Comparison of ENCODE assay signal across 17 cellular contexts in the genomic region with DNA sequence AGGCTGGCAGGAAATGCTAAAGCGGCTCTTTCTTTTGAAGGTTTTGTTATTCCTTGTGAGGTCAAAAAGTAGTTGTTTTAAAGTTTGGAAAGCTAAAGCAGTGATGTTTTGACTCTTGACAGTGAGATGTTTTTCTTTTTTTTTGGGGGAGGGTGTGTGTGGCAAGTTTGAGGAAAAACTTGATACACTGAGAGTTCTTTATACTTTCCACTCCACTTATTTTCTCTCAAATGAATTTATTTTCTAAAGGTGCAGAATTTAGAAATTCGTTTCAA. TPM values are rescaled to one million over a fixed set of nuclear protein-coding genes. Genes with fewer than 3 reads are reported as not detected.
DNase-seq lines count a peak whose midpoint lies in the region; ATAC-seq, FAIRE-seq and TF ChIP-seq lines count a peak whose summit lies in the region.
"Had no signal": no experiment of that assay in that cellular context is flagged by ENCODE, and none has a peak within 500 bp of the region (broad histone marks: within the 10 kb centered on the region; RNA-seq: fewer than 3 reads in every experiment).

No MANE protein-coding gene starts in this region.

- no peak for FAIRE-seq in keratinocyte (lab: Jason Lieb, UNC)
- FAIRE-seq: endometrium had no signal

- no peak for TF ChIP-seq POLR2A in stomach (IDR thresholded peaks at IDR 0.05)

- peaks cover 2% of the 10 kb centered on the region for H4K20me1 ChIP-seq in keratinocyte (ENCODE audit: control insufficient read depth, extremely low read depth, insufficient read depth, low read length)

- no peak overlapping the region for H3K4me2 ChIP-seq in keratinocyte (ENCODE audit: control insufficient read depth, extremely low read depth, insufficient read depth, low read depth, low read length)

- dilution Hi-C loops in keratinocyte (cut with MboI; ENCODE audit: extremely low pct_ligation_motif_present, low sequenced_read_pairs), result no loop called here

- TF ChIP-seq EP300 in stomach (IDR thresholded peaks at IDR 0.05), result no peak

- no peak overlapping the region for H2AFZ ChIP-seq in keratinocyte (ENCODE audit: control insufficient read depth, low read length)

- H3K27me3 ChIP-seq in ascending aorta (no peaks in the 10 kb centered on the region), keratinocyte (ENCODE audit: control insufficient read depth, extremely low read depth, insufficient read depth, low read length) (no peaks in the 10 kb centered on the region), stomach (peaks cover 0 to 7% (median 0%) of the 10 kb centered on the region in 3 donors)

- H3K9me3 ChIP-seq in ascending aorta (no peaks in the 10 kb centered on the region), keratinocyte (ENCODE audit: control insufficient read depth, low read depth, low read length) (no peaks in the 10 kb centered on the region), stomach (no peaks in the 10 kb centered on the region)

- TF ChIP-seq CTCF in HFFc6 (IDR thresholded peaks at IDR 0.05) (no peak), ascending aorta (IDR thresholded peaks at IDR 0.05) (no peak), keratinocyte (optimal IDR thresholded peaks at IDR 0.05 in 1 of 3, IDR thresholded peaks at IDR 0.05 in 1 of 3, conservative IDR thresholded peaks at IDR 0.05 in 1 of 3; ENCODE audit: extremely low read depth in 1 of 3, insufficient read depth in 2 of 3, low read length in 3 of 3) (no peak), stomach (IDR thresholded peaks at IDR 0.05) (no peak), CD14-positive monocyte (IDR thresholded peaks at IDR 0.05) (no peak)

- H3K4me3 ChIP-seq in ascending aorta (peak overlapping the region in 1 of 2 donors; percentile 27), keratinocyte (ENCODE audit: control insufficient read depth in 2 of 3, extremely low read depth in 1 of 3, insufficient read depth in 2 of 3, low read depth in 1 of 3, low read length in 3 of 3) (no peak overlapping the region), stomach (no peak overlapping the region)
- H3K4me3 ChIP-seq: lung had no signal

- H3K9me1 ChIP-seq in keratinocyte (ENCODE audit: control insufficient read depth, extremely low read depth, insufficient read depth, low read length), result no peaks in the 10 kb centered on the region

- H3K9ac ChIP-seq in keratinocyte (ENCODE audit: control insufficient read depth, extremely low read depth, insufficient read depth, low read length), result peak overlapping the region; percentile 13

- 19 to 56% (median 35%) methylated on average over 2 of the region's 2 CpGs for WGBS in stomach, 5 donors

- intact Hi-C loops in ascending aorta (cut with DNase I), result no loop called here
- intact Hi-C loops in stomach (cut with DNase I; ENCODE audit: low total_unique reads), result no loop called here
- intact Hi-C loops in CD14-positive monocyte (cut with micrococcal nuclease), result no loop called here

- H3K4me1 Mint-ChIP-seq in HFFc6 (ENCODE audit: low read depth) (peaks cover 55% of the 10 kb centered on the region), CD14-positive monocyte (peaks cover 3% of the 10 kb centered on the region)
- H3K4me1 Mint-ChIP-seq: T-cell had no signal

- H3K9me3 Mint-ChIP-seq in HFFc6, result no peaks in the 10 kb centered on the region
- peaks cover 0 to 2% (median 0%) of the 10 kb centered on the region in 7 donors for H3K9me3 Mint-ChIP-seq in CD14-positive monocyte
- H3K9me3 Mint-ChIP-seq: T-cell had no signal

- H3K27ac ChIP-seq in ascending aorta, result peak overlapping the region; percentile 73 to 81
- peak overlapping the region; percentile 34 for H3K27ac ChIP-seq in keratinocyte (ENCODE audit: control insufficient read depth, insufficient read depth, low read length)
- peak overlapping the region in 3 of 5 donors; percentile 21 to 57 (median 46) for H3K27ac ChIP-seq in stomach
- H3K27ac ChIP-seq in substantia nigra (ENCODE audit: low read depth, low read length, poor library complexity, severe bottlenecking), result no peak overlapping the region

- H3K36me3 ChIP-seq in ascending aorta (no peaks in the 10 kb centered on the region), keratinocyte (ENCODE audit: control insufficient read depth in 2 of 2, extremely low read depth in 1 of 2, insufficient read depth in 2 of 2, low read length in 2 of 2) (no peaks in the 10 kb centered on the region), stomach (no peaks in the 10 kb centered on the region)

- H3K36me3 Mint-ChIP-seq in HFFc6 (ENCODE audit: low read depth) (peaks cover 13% of the 10 kb centered on the region), CD14-positive monocyte (no peaks in the 10 kb centered on the region)
- H3K36me3 Mint-ChIP-seq: T-cell had no signal

- peaks cover 54% of the 10 kb centered on the region for H3K79me2 ChIP-seq in keratinocyte (ENCODE audit: control insufficient read depth, insufficient read depth, low read length)

- H3K4me3 Mint-ChIP-seq in HFFc6, result peak overlapping the region; percentile 84
- no peak overlapping the region for H3K4me3 Mint-ChIP-seq in CD14-positive monocyte
- H3K4me3 Mint-ChIP-seq: T-cell had no signal

- no peak for ATAC-seq in HG02763 (IDR thresholded peaks at IDR 0.05; ENCODE audit: unreplicated experiment)
- ATAC-seq: T-cell had no signal

- H3K4me1 ChIP-seq in ascending aorta, result no peaks in the 10 kb centered on the region
- H3K4me1 ChIP-seq in keratinocyte (ENCODE audit: control insufficient read depth, extremely low read depth, insufficient read depth, low read length), result peaks cover 22% of the 10 kb centered on the region
- H3K4me1 ChIP-seq in stomach, result peaks cover 0 to 31% (median 12%) of the 10 kb centered on the region in 4 donors

- H3K27ac Mint-ChIP-seq in HFFc6 (peak overlapping the region; percentile 92), CD14-positive monocyte (no peak overlapping the region)
- H3K27ac Mint-ChIP-seq: T-cell had no signal

- DNase-seq in HFFc6 (no peak), ascending aorta (ENCODE audit: low spot score in 2 of 2) (no peak), keratinocyte (ENCODE audit: low read depth, low spot score) (no peak), stomach (no peak), substantia nigra (lab: John Stamatoyannopoulos, UW) (no peak), NCI-H82 (lab: John Stamatoyannopoulos, UW) (no peak), CD14-positive monocyte (ENCODE audit: low spot score) (no peak)
- DNase-seq: COR-L47, GF-D8, H7, hypothalamus, MV-4-11, NCI-H2171 treated with DMSO at 0.1 percent for 48 hours, T-cell had no signal

- no peaks in the 10 kb centered on the region; the same call in 1 of the 2 replicates for H3K27me3 Mint-ChIP-seq in HFFc6 (ENCODE audit: insufficient read depth)
- peaks cover 0 to 14% (median 0%) of the 10 kb centered on the region in 3 donors for H3K27me3 Mint-ChIP-seq in CD14-positive monocyte (ENCODE audit: low read depth in 3 of 3)

RNA-seq across cellular contexts. Expression of a gene that starts 22.7 kb away (rescaled TPM):
- 100 to 1,000 TPM; 206 to 281 (median 254) TPM for total RNA-seq in HFFc6 (2021; fragmentation: NEBNext Ultra II Directional; extraction: Animal tissue kit (Norgen Biotek cat#: 25700))
- total RNA-seq in ascending aorta (155 TPM), stomach (100 to 1,000 TPM in 1 of 5 donors, 10 to 100 TPM in 3, 1 to 10 TPM in 1; 7.5 to 129 (median 59.6) TPM)
- polyA plus RNA-seq in keratinocyte (278 to 457 TPM (median 317 TPM) in 3 replicates), stomach (10 to 100 TPM; 21.5 to 36.0 (median 25.1) TPM), CD14-positive monocyte (under 1 TPM in 1 of 2 donors, not detected in 1; 0.16 TPM)
- 370 TPM for polyA plus RNA-seq in keratinocyte (2011; ENCODE audit: low read depth)
- 248 and 484 TPM in 2 replicates for polyA plus RNA-seq in keratinocyte (2011; cell fraction: cytosol; rRNA removed)
- polyA plus RNA-seq in keratinocyte (2011; cell fraction: nucleus; rRNA removed), result 341 and 411 TPM in 2 replicates
- 267 and 275 TPM in 2 replicates for polyA plus RNA-seq in keratinocyte (2012; ENCODE audit: low replicate concordance)
- polyA minus RNA-seq in keratinocyte, result 65.0 to 439 TPM (median 288 TPM) in 3 replicates
- polyA minus RNA-seq in keratinocyte (2011; cell fraction: cytosol; rRNA and poly(A)+ RNA removed), result 206 TPM
- 210 and 409 TPM in 2 replicates for polyA minus RNA-seq in keratinocyte (2011; cell fraction: nucleus; rRNA and poly(A)+ RNA removed)
